ENCODE assay signal across 34 cellular contexts in the genomic region with DNA sequence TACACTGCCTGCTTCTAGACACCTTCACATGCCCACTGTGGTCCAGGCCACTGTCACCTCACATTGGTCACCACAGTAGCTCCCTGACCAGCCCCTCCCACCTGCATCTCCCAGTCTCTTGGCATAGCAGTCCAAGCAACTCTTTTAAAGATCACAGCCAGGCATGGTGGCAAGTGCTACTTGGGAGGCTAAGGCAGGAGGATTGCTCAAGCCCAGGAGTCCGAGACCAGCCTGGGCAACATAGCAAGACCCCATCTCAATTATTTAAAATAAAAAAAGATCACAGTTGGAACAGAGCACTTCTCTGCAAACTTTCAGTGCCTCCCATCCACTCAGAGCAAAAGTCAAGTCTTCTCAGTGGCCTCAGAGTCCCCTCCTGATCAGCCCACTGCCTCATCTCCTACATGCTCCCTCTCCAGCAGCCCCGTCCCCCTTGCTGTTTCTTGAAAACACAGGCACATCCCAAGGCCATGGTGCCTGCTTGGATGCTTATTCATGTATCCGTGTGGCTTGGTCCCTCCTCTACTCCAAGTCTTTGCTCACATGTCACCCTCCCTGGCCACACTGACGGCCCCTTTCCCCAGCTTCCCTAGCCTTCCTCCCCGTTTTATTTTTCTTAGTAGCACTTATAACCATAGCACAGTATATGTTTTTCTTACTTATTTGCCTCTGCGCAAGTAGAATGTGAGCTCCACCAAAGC. TPM values are rescaled to one million over a fixed set of nuclear protein-coding genes. Genes with fewer than 3 reads are reported as not detected.
DNase-seq lines count a peak whose midpoint lies in the region; ATAC-seq, FAIRE-seq and TF ChIP-seq lines count a peak whose summit lies in the region.
"Had no signal": no experiment of that assay in that cellular context is flagged by ENCODE, and none has a peak within 500 bp of the region (broad histone marks: within the 10 kb centered on the region; RNA-seq: fewer than 3 reads in every experiment).

No MANE protein-coding gene starts in this region.

- peaks cover 2 to 28% (median 10%) of the 10 kb centered on the region in 4 donors for H3K4me1 Mint-ChIP-seq in CD4-positive, alpha-beta memory T cell
- peaks cover 25% of the 10 kb centered on the region for H3K4me1 Mint-ChIP-seq in mesothelial cell of epicardium
- H3K4me1 Mint-ChIP-seq in activated CD4-positive, alpha-beta T cell treated with anti-CD3 and anti-CD28 coated beads, Interleukin-2, amount 10 ng/mL, durations not matched to agents 7 days and 5 days = peaks cover 18% of the 10 kb centered on the region
- H3K4me1 Mint-ChIP-seq in activated T-helper 17 cell treated with anti-CD3 and anti-CD28 coated beads, Interleukin-2, amount 50 U/mL, for 72 hours = peaks cover 12% of the 10 kb centered on the region
- H3K4me1 Mint-ChIP-seq: activated B cell treated with CpG ODN at 0.5 μM for 24 hours, memory B cell had no signal

- no TSS peak for BruUV-seq in K562 (replicated peaks; lab: Mats Ljungman, UMichigan)

- H3K9me1 ChIP-seq in K562 (ENCODE audit: control insufficient read depth, insufficient read depth, low read length) = no peaks in the 10 kb centered on the region

- no peak overlapping the region for H3K27ac ChIP-seq in CD4-positive, alpha-beta memory T cell (ENCODE audit: low read depth, low read length)
- H3K27ac ChIP-seq in K562 (ENCODE audit: extremely low read depth, low read depth, low read length) (no peak overlapping the region), stomach smooth muscle (ENCODE audit: low read length) (peak overlapping the region; percentile 31), coronary artery (no peak overlapping the region)
- H3K27ac ChIP-seq: brain microvascular endothelial cell, prostate gland, SJSA1 had no signal

- H3K4me3 ChIP-seq in CD4-positive, alpha-beta memory T cell (ENCODE audit: low read length in 2 of 2) = no peak overlapping the region
- H3K4me3 ChIP-seq in K562 = no peak overlapping the region
- no peak overlapping the region for H3K4me3 ChIP-seq in stomach smooth muscle (ENCODE audit: low read length in 2 of 2)
- H3K4me3 ChIP-seq in coronary artery = no peak overlapping the region
- H3K4me3 ChIP-seq: gastrocnemius medialis, GM12878, prostate gland, SJSA1, upper lobe of right lung had no signal

- no peak for TF ChIP-seq POLR2A in K562 (conservative IDR thresholded peaks at IDR 0.05)

- peak overlapping the region in 1 of 8 donors; percentile 43 for H3K4me3 Mint-ChIP-seq in CD4-positive, alpha-beta memory T cell
- H3K4me3 Mint-ChIP-seq in mesothelial cell of epicardium = no peak overlapping the region
- H3K4me3 Mint-ChIP-seq in activated CD4-positive, alpha-beta T cell treated with anti-CD3 and anti-CD28 coated beads, Interleukin-2, amount 10 ng/mL, durations not matched to agents 7 days and 5 days = no peak overlapping the region
- H3K4me3 Mint-ChIP-seq in activated T-helper 17 cell treated with anti-CD3 and anti-CD28 coated beads, Interleukin-2, amount 50 U/mL, for 72 hours = no peak overlapping the region
- H3K4me3 Mint-ChIP-seq: activated B cell treated with CpG ODN at 0.5 μM for 24 hours; activated CD8-positive, alpha-beta memory T cell treated with anti-CD3 and anti-CD28 coated beads, Interleukin-2, amount 10 ng/mL, durations not matched to agents 7 days and 5 days; CD8-positive, alpha-beta memory T cell; immature natural killer cell; memory B cell; naive thymus-derived CD4-positive, alpha-beta T cell; T-cell had no signal

- TF ChIP-seq EP300 in K562 (IDR thresholded peaks at IDR 0.05; ENCODE audit: low read length) = no peak

- in situ Hi-C loops in K562 (cut with MboI) = no loop called here

- no peaks in the 10 kb centered on the region; the same call in 1 of the 2 replicates for H4K20me1 ChIP-seq in K562 (replicated peaks; ENCODE audit: control insufficient read depth, insufficient read depth, low read length)

- no peaks in the 10 kb centered on the region for H3K9me3 Mint-ChIP-seq in CD4-positive, alpha-beta memory T cell
- H3K9me3 Mint-ChIP-seq in mesothelial cell of epicardium = no peaks in the 10 kb centered on the region
- no peaks in the 10 kb centered on the region for H3K9me3 Mint-ChIP-seq in activated CD4-positive, alpha-beta T cell treated with anti-CD3 and anti-CD28 coated beads, Interleukin-2, amount 10 ng/mL, durations not matched to agents 7 days and 5 days
- H3K9me3 Mint-ChIP-seq in activated T-helper 17 cell treated with anti-CD3 and anti-CD28 coated beads, Interleukin-2, amount 50 U/mL, for 72 hours = no peaks in the 10 kb centered on the region
- H3K9me3 Mint-ChIP-seq: activated B cell treated with CpG ODN at 0.5 μM for 24 hours; CD8-positive, alpha-beta memory T cell; immature natural killer cell; memory B cell; naive thymus-derived CD4-positive, alpha-beta T cell; T-cell had no signal

- peaks cover 0 to 5% of the 10 kb centered on the region in 2 donors for H3K36me3 Mint-ChIP-seq in CD4-positive, alpha-beta memory T cell
- H3K36me3 Mint-ChIP-seq in mesothelial cell of epicardium = no peaks in the 10 kb centered on the region
- H3K36me3 Mint-ChIP-seq in activated CD4-positive, alpha-beta T cell treated with anti-CD3 and anti-CD28 coated beads, Interleukin-2, amount 10 ng/mL, durations not matched to agents 7 days and 5 days (ENCODE audit: low read depth) = no peaks in the 10 kb centered on the region
- no peaks in the 10 kb centered on the region for H3K36me3 Mint-ChIP-seq in activated T-helper 17 cell treated with anti-CD3 and anti-CD28 coated beads, Interleukin-2, amount 50 U/mL, for 72 hours (ENCODE audit: low read depth)
- H3K36me3 Mint-ChIP-seq: activated CD8-positive, alpha-beta memory T cell treated with anti-CD3 and anti-CD28 coated beads, Interleukin-2, amount 10 ng/mL, durations not matched to agents 7 days and 5 days; CD8-positive, alpha-beta memory T cell; immature natural killer cell; memory B cell; naive thymus-derived CD4-positive, alpha-beta T cell had no signal

- H3K4me2 ChIP-seq in K562 (ENCODE audit: insufficient read depth, low read length) = no peak overlapping the region

- no peaks in the 10 kb centered on the region for H3K36me3 ChIP-seq in CD4-positive, alpha-beta memory T cell (ENCODE audit: insufficient read depth, low read length)
- H3K36me3 ChIP-seq in K562 (ENCODE audit: control insufficient read depth, insufficient read depth, low read length) = no peaks in the 10 kb centered on the region
- no peaks in the 10 kb centered on the region for H3K36me3 ChIP-seq in stomach smooth muscle (ENCODE audit: control insufficient read depth in 2 of 2, insufficient read depth in 2 of 2, low read length in 2 of 2)
- H3K36me3 ChIP-seq: brain microvascular endothelial cell, gastrocnemius medialis, prostate gland, SJSA1, upper lobe of right lung had no signal

- H3K9me3 ChIP-seq in CD4-positive, alpha-beta memory T cell (ENCODE audit: control insufficient read depth in 1 of 2, low read length in 2 of 2) = no peaks in the 10 kb centered on the region
- H3K9me3 ChIP-seq in K562 (replicated peaks; ENCODE audit: control insufficient read depth, insufficient read depth, low read depth, low read length) (no peaks in the 10 kb centered on the region), stomach smooth muscle (ENCODE audit: control insufficient read depth in 2 of 2, low read length in 2 of 2) (no peaks in the 10 kb centered on the region)
- H3K9me3 ChIP-seq: gastrocnemius medialis, prostate gland, SJSA1, upper lobe of right lung had no signal

- FAIRE-seq in K562 (lab: Jason Lieb, UNC) = no peak

- H2AFZ ChIP-seq in K562 (ENCODE audit: low read depth, low read length) = no peak overlapping the region

- H3K27me3 Mint-ChIP-seq in CD4-positive, alpha-beta memory T cell = peaks cover 0 to 2% of the 10 kb centered on the region in 2 donors
- no peaks in the 10 kb centered on the region for H3K27me3 Mint-ChIP-seq in mesothelial cell of epicardium (ENCODE audit: low read depth)
- peaks cover 9% of the 10 kb centered on the region for H3K27me3 Mint-ChIP-seq in activated CD4-positive, alpha-beta T cell treated with anti-CD3 and anti-CD28 coated beads, Interleukin-2, amount 10 ng/mL, durations not matched to agents 7 days and 5 days
- H3K27me3 Mint-ChIP-seq in activated T-helper 17 cell treated with anti-CD3 and anti-CD28 coated beads, Interleukin-2, amount 50 U/mL, for 72 hours = no peaks in the 10 kb centered on the region

- CTCF ChIA-PET in CD4-positive, alpha-beta memory T cell (lab: Charles Lee; ENCODE audit: partially characterized antibody) = interaction anchor here (1.0 kb wide), 1 partner anchor 43 kb away, joined by 3 read pairs; no protein-coding TSS in a partner anchor
- CTCF ChIA-PET in K562 (lab: Yijun Ruan, JAX; ENCODE audit: low intra/inter-chr PET ratio) = no interaction called here
- CTCF ChIA-PET in activated CD4-positive, alpha-beta T cell treated with anti-CD3 and anti-CD28 coated beads, Interleukin-2, amount 10 ng/mL, durations not matched to agents 7 days and 5 days (lab: Charles Lee) = no interaction called here

- H3K4me1 ChIP-seq in CD4-positive, alpha-beta memory T cell (ENCODE audit: insufficient read depth, low read length) = peaks cover 15% of the 10 kb centered on the region
- H3K4me1 ChIP-seq in K562 (replicated peaks in 1 of 2; ENCODE audit: control insufficient read depth in 2 of 2, insufficient read depth in 2 of 2, low read length in 2 of 2) (peaks cover 2 to 4% of the 10 kb centered on the region in 2 experiments; a peak in 3 of 5 replicates), stomach smooth muscle (ENCODE audit: control insufficient read depth, insufficient read depth, low read length) (peaks cover 78% of the 10 kb centered on the region)
- H3K4me1 ChIP-seq: prostate gland had no signal

- intact Hi-C loops in CD4-positive, alpha-beta memory T cell (cut with micrococcal nuclease) = no loop called here
- intact Hi-C loops in K562 (cut with micrococcal nuclease) = no loop called here

- no peak for TF ChIP-seq RAD21 in K562 (CRISPR knock-in tag; conservative IDR thresholded peaks at IDR 0.05 in 1 of 2, IDR thresholded peaks at IDR 0.05 in 1 of 2)

- WGBS in K562 (ENCODE audit: insufficient coverage, low coverage, missing lambda C conversion rate) = 3% methylated on average over 6 of the region's 6 CpGs

- POLR2A ChIA-PET in CD4-positive, alpha-beta memory T cell (lab: Charles Lee; ENCODE audit: partially characterized antibody) = no interaction called here
- POLR2A ChIA-PET in K562 (lab: Yijun Ruan, JAX) = interaction anchor here (0.8 to 1.2 kb wide), 5 partner anchors 9 to 488 kb away, joined by 3 to 4 read pairs (median 3); no protein-coding TSS in a partner anchor
- POLR2A ChIA-PET in activated CD4-positive, alpha-beta T cell treated with anti-CD3 and anti-CD28 coated beads, Interleukin-2, amount 10 ng/mL, durations not matched to agents 7 days and 5 days (lab: Charles Lee) = no interaction called here

- H3K27ac Mint-ChIP-seq in CD4-positive, alpha-beta memory T cell = peak overlapping the region in 5 of 7 donors; percentile 3 to 80 (median 45)
- H3K27ac Mint-ChIP-seq in mesothelial cell of epicardium = peak overlapping the region; percentile 2
- H3K27ac Mint-ChIP-seq in activated CD4-positive, alpha-beta T cell treated with anti-CD3 and anti-CD28 coated beads, Interleukin-2, amount 10 ng/mL, durations not matched to agents 7 days and 5 days = no peak overlapping the region
- H3K27ac Mint-ChIP-seq in activated T-helper 17 cell treated with anti-CD3 and anti-CD28 coated beads, Interleukin-2, amount 50 U/mL, for 72 hours = no peak overlapping the region
- H3K27ac Mint-ChIP-seq: activated B cell treated with CpG ODN at 0.5 μM for 24 hours; activated CD8-positive, alpha-beta memory T cell treated with anti-CD3 and anti-CD28 coated beads, Interleukin-2, amount 10 ng/mL, durations not matched to agents 7 days and 5 days; memory B cell; naive thymus-derived CD4-positive, alpha-beta T cell; T-cell had no signal

- TF ChIP-seq CTCF in K562 (IDR thresholded peaks at IDR 0.05 in 2 of 3, conservative IDR thresholded peaks at IDR 0.05 in 1 of 3; ENCODE audit: insufficient read depth in 2 of 3, low read depth in 1 of 3, low read length in 3 of 3) (no peak), mesothelial cell of epicardium (IDR thresholded peaks at IDR 0.05; ENCODE audit: unreplicated experiment) (no peak), coronary artery (IDR thresholded peaks at IDR 0.05) (no peak)

- no peaks in the 10 kb centered on the region for H3K27me3 ChIP-seq in CD4-positive, alpha-beta memory T cell (ENCODE audit: insufficient read depth, low read length)
- H3K27me3 ChIP-seq in K562 (ENCODE audit: control insufficient read depth in 2 of 2, insufficient read depth in 2 of 2, low read length in 2 of 2) = peaks cover 29 to 43% of the 10 kb centered on the region in 2 experiments
- H3K27me3 ChIP-seq in stomach smooth muscle (ENCODE audit: control insufficient read depth in 1 of 2, insufficient read depth in 2 of 2, low read length in 2 of 2) = no peaks in the 10 kb centered on the region
- H3K27me3 ChIP-seq: brain microvascular endothelial cell, gastrocnemius medialis, SJSA1, upper lobe of right lung had no signal

- H3K79me2 ChIP-seq in K562 (ENCODE audit: control insufficient read depth, insufficient read depth, low read length) = no peaks in the 10 kb centered on the region

- H3K9ac ChIP-seq in K562 (ENCODE audit: insufficient read depth in 1 of 2, low read depth in 2 of 2, low read length in 2 of 2) = no peak overlapping the region
- H3K9ac ChIP-seq in stomach smooth muscle (ENCODE audit: low read length in 2 of 2) = no peak overlapping the region

- ATAC-seq in K562 = no peak
- no peak for ATAC-seq in activated T-helper 17 cell treated with anti-CD3 and anti-CD28 coated beads, Interleukin-2, amount 50 U/mL, for 72 hours (replicated peaks)
- ATAC-seq: activated CD8-positive, alpha-beta memory T cell treated with anti-CD3 and anti-CD28 coated beads, Interleukin-2, amount 10 ng/mL, durations not matched to agents 7 days and 5 days; gastrocnemius medialis; GM12878; left colon; naive thymus-derived CD4-positive, alpha-beta T cell; T-cell; upper lobe of right lung had no signal

- no peak for DNase-seq in CD4-positive, alpha-beta memory T cell
- DNase-seq in K562 (ENCODE audit: extremely low read depth in 1 of 4, low spot score in 3 of 4) (no peak), mesothelial cell of epicardium (ENCODE audit: low spot score in 2 of 2, unreplicated experiment in 2 of 2) (no peak), coronary artery (ENCODE audit: low spot score) (no peak)
- no peak for DNase-seq in activated CD4-positive, alpha-beta T cell treated with anti-CD3 and anti-CD28 coated beads, Interleukin-2, amount 10 ng/mL, durations not matched to agents 7 days and 5 days
- DNase-seq: activated B cell treated with CpG ODN at 0.5 μM for 24 hours; activated CD4-positive, alpha-beta T cell treated with anti-CD3 and anti-CD28 coated beads, Interleukin-2, amount 50 U/mL, for 4 hours; activated CD8-positive, alpha-beta memory T cell treated with anti-CD3 and anti-CD28 coated beads, Interleukin-2, amount 10 ng/mL, durations not matched to agents 7 days and 5 days; activated naive CD4-positive, alpha-beta T cell; activated T-cell treated with anti-CD3 and anti-CD28 coated beads, Interleukin-2, amount 50 U/mL, for 48 hours; AML-193; brain microvascular endothelial cell; CD8-positive, alpha-beta memory T cell; cerebellar nuclear complex; gastrocnemius medialis; hypothalamus; immature natural killer cell; left colon; naive thymus-derived CD4-positive, alpha-beta T cell; NCI-H1092; NCI-H187; NCI-H446 treated with DMSO at 0.1 percent for 48 hours; NCI-H774; stimulated activated CD4-positive, alpha-beta T cell treated with anti-CD3 and anti-CD28 coated beads, Interleukin-15, amount 100 ng/mL, for 24 hours; stimulated activated CD4-positive, alpha-beta T cell treated with anti-CD3 and anti-CD28 coated beads, Interleukin-4, amount 100 ng/mL, for 4 hours; T-cell; upper lobe of right lung had no signal

RNA-seq across cellular contexts. Expression of gene TSPAN15, which starts 19.3 kb away (rescaled TPM):
- total RNA-seq in CD4-positive, alpha-beta memory T cell = 1 to 10 TPM; 2.4 to 2.8 TPM
- polyA plus RNA-seq in CD4-positive, alpha-beta memory T cell = 10 to 100 TPM; 15.9 to 18.1 TPM
- total RNA-seq in K562 (2011; cell fraction: chromatin; rRNA removed; ENCODE audit: low replicate concordance) = 0.95 TPM in 1 of 2 replicates, not detected in the other
- 0.17 and 0.66 TPM in 2 replicates for total RNA-seq in K562 (2011; cell fraction: nucleolus; rRNA removed)
- 0.38 TPM in 1 of 2 replicates, not detected in the other for total RNA-seq in K562 (2011; cell fraction: nucleoplasm; rRNA removed)
- 0.78 and 1.0 TPM in 2 replicates for total RNA-seq in K562 (2014; rRNA removed)
- total RNA-seq in K562 (2014; rRNA removed; fragmentation: Illumina TruSeq; extraction: Trizol) = 0.33 and 0.35 TPM in 2 replicates
- 0.19 and 0.36 TPM in 2 replicates for total RNA-seq in K562 (2015; rRNA removed; fragmentation: Illumina TruSeq; extraction: Trizol)
- 0.53 and 0.83 TPM in 2 replicates for total RNA-seq in K562 (2021)
- 0.45 and 0.64 TPM in 2 replicates for polyA plus RNA-seq in K562 (2011; rRNA removed)
- polyA plus RNA-seq in K562 (2011; cell fraction: cytosol; rRNA removed) = 0.81 and 0.88 TPM in 2 replicates
- 0.71 and 0.73 TPM in 2 replicates for polyA plus RNA-seq in K562 (2011; cell fraction: nucleus; rRNA removed)
- polyA plus RNA-seq in K562 (2012) = 0.59 and 0.89 TPM in 2 replicates
- 0.26 and 0.45 TPM in 2 replicates for polyA plus RNA-seq in K562 (2014; fragmentation: Illumina TruSeq; extraction: Trizol)
- not detected for polyA plus RNA-seq in K562 (2014; fragmentation: Nextera tagmentation; extraction: Ambion mirVana)
- polyA plus RNA-seq in K562 (2014; rRNA removed) = 0.36 and 1.2 TPM in 2 replicates
- 0.48 and 0.53 TPM in 2 replicates for polyA minus RNA-seq in K562 (2011; rRNA and poly(A)+ RNA removed)
- polyA minus RNA-seq in K562 (2011; cell fraction: cytosol; rRNA and poly(A)+ RNA removed) = 0.95 and 2.6 TPM in 2 replicates
- polyA minus RNA-seq in K562 (2011; cell fraction: nucleus; rRNA and poly(A)+ RNA removed) = 1.1 TPM in 2 replicates
- total RNA-seq in mesothelial cell of epicardium = 17.7 to 20.9 TPM (median 19.7 TPM) in 3 replicates
- 1 to 10 TPM; 3.6 to 4.2 TPM for total RNA-seq in activated CD4-positive, alpha-beta T cell treated with anti-CD3 and anti-CD28 coated beads, Interleukin-2, amount 10 ng/mL, durations not matched to agents 7 days and 5 days
- total RNA-seq in activated T-helper 17 cell treated with anti-CD3 and anti-CD28 coated beads, Interleukin-2, amount 50 U/mL, for 72 hours = 10 to 100 TPM in 1 of 2 donors, 1 to 10 TPM in 1; 4.9 to 12.7 TPM
- total RNA-seq: H4 had no signal

RNA-seq across cellular contexts. Expression of gene TACR2, which starts 53.9 kb away (rescaled TPM):
- under 1 TPM in 1 of 2 experiments, not detected in 1; 0.19 TPM for total RNA-seq in CD4-positive, alpha-beta memory T cell
- polyA plus RNA-seq in CD4-positive, alpha-beta memory T cell = under 1 TPM in 1 of 2 donors, not detected in 1; 0.17 TPM
- total RNA-seq in K562 (2011; cell fraction: chromatin; rRNA removed; ENCODE audit: low replicate concordance) = not detected in 2 replicates
- not detected in 2 replicates for total RNA-seq in K562 (2011; cell fraction: nucleolus; rRNA removed)
- not detected in 2 replicates for total RNA-seq in K562 (2011; cell fraction: nucleoplasm; rRNA removed)
- total RNA-seq in K562 (2014; rRNA removed) = not detected in 2 replicates
- not detected in 2 replicates for total RNA-seq in K562 (2014; rRNA removed; fragmentation: Illumina TruSeq; extraction: Trizol)
- total RNA-seq in K562 (2015; rRNA removed; fragmentation: Illumina TruSeq; extraction: Trizol) = not detected in 2 replicates
- not detected in 2 replicates for total RNA-seq in K562 (2021)
- polyA plus RNA-seq in K562 (2011; rRNA removed) = not detected in 2 replicates
- polyA plus RNA-seq in K562 (2011; cell fraction: cytosol; rRNA removed) = not detected in 2 replicates
- not detected in 2 replicates for polyA plus RNA-seq in K562 (2011; cell fraction: nucleus; rRNA removed)
- 0.20 and 0.22 TPM in 2 replicates for polyA plus RNA-seq in K562 (2012)
- not detected in 2 replicates for polyA plus RNA-seq in K562 (2014; fragmentation: Illumina TruSeq; extraction: Trizol)
- not detected for polyA plus RNA-seq in K562 (2014; fragmentation: Nextera tagmentation; extraction: Ambion mirVana)
- not detected in 2 replicates for polyA plus RNA-seq in K562 (2014; rRNA removed)
- not detected in 2 replicates for polyA minus RNA-seq in K562 (2011; rRNA and poly(A)+ RNA removed)
- polyA minus RNA-seq in K562 (2011; cell fraction: cytosol; rRNA and poly(A)+ RNA removed) = not detected in 2 replicates
- not detected in 2 replicates for polyA minus RNA-seq in K562 (2011; cell fraction: nucleus; rRNA and poly(A)+ RNA removed)
- not detected in 3 replicates for total RNA-seq in mesothelial cell of epicardium
- not detected for total RNA-seq in activated CD4-positive, alpha-beta T cell treated with anti-CD3 and anti-CD28 coated beads, Interleukin-2, amount 10 ng/mL, durations not matched to agents 7 days and 5 days
- not detected for total RNA-seq in activated T-helper 17 cell treated with anti-CD3 and anti-CD28 coated beads, Interleukin-2, amount 50 U/mL, for 72 hours
- total RNA-seq: activated B cell treated with CpG ODN at 0.5 μM for 24 hours; activated CD8-positive, alpha-beta memory T cell treated with anti-CD3 and anti-CD28 coated beads, Interleukin-2, amount 10 ng/mL, durations not matched to agents 7 days and 5 days; CD8-positive, alpha-beta memory T cell; GM12878; H4; SJSA1; T-cell had no signal
- polyA plus RNA-seq: CD8-positive, alpha-beta memory T cell had no signal

Comparison
In these comparisons a context has a peak if more than half of its experiments do, and no peak if none do; other contexts are left out.
1. H3K27ac Mint-ChIP-seq: peak in CD4-positive, alpha-beta memory T cell (5 of 7) and mesothelial cell of epicardium (single experiment); none in activated CD4-positive, alpha-beta T cell treated with anti-CD3 and anti-CD28 coated beads, Interleukin-2, amount 10 ng/mL, durations not matched to agents 7 days and 5 days (single experiment) and activated T-helper 17 cell treated with anti-CD3 and anti-CD28 coated beads, Interleukin-2, amount 50 U/mL, for 72 hours (single experiment).